ENCODE assay signal across 8 cellular contexts in genomic region chr7:99558306-99559275, GRCh38. TPM values are rescaled to one million over a fixed set of nuclear protein-coding genes. Genes with fewer than 3 reads are reported as not detected.
A peak's percentile ranks its signal among the peaks of the same experiment; 100 is the strongest.
DNase-seq lines count a peak whose midpoint lies in the region; ATAC-seq and TF ChIP-seq lines count a peak whose summit lies in the region.

A gene with protein sequence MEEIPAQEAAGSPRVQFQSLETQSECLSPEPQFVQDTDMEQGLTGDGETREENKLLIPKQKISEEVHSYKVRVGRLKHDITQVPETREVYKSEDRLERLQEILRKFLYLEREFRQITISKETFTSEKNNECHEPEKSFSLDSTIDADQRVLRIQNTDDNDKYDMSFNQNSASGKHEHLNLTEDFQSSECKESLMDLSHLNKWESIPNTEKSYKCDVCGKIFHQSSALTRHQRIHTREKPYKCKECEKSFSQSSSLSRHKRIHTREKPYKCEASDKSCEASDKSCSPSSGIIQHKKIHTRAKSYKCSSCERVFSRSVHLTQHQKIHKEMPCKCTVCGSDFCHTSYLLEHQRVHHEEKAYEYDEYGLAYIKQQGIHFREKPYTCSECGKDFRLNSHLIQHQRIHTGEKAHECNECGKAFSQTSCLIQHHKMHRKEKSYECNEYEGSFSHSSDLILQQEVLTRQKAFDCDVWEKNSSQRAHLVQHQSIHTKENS (plus strand): TSS chr7:99558642. CDS start chr7:99560560, 1,918 bp downstream.

- DNase-seq in AML-193 (lab: John Stamatoyannopoulos, UW) (peak; percentile 61 to 73), NCI-H524 treated with DMSO at 0.1 percent for 48 hours (lab: John Stamatoyannopoulos, UW) (peak; percentile 64), dedifferentiated amniotic fluid mesenchymal stem cell (ENCODE audit: extremely low spot score) (peak; percentile 79), left lobe of liver (ENCODE audit: low spot score) (peak; percentile 87)
- peak; percentile 79 to 83 for DNase-seq in activated CD4-positive, alpha-beta T cell treated with anti-CD3 and anti-CD28 coated beads, Interleukin-2, amount 50 U/mL, for 24 hours (ENCODE audit: low read depth in 1 of 2, low spot score in 1 of 2)
- peak; percentile 78 for DNase-seq in stimulated activated CD4-positive, alpha-beta T cell treated with anti-CD3 and anti-CD28 coated beads, Interleukin-2, amount 100 ng/mL, for 4 hours (ENCODE audit: low read depth)

- peak; percentile 90 for TF ChIP-seq POLR2A in GM19193 (IDR thresholded peaks at IDR 0.05; ENCODE audit: extremely low read depth, insufficient read depth, insufficient read length)

- ATAC-seq in HG03432 (IDR thresholded peaks at IDR 0.05; ENCODE audit: unreplicated experiment) (peak; percentile 80), left lobe of liver (peak; percentile 88)

RNA-seq across cellular contexts. Expression of the gene that starts here (rescaled TPM):
- total RNA-seq in left lobe of liver, result 24.0 TPM

Comparison
In these comparisons a context has a peak if more than half of its experiments do, and no peak if none do; other contexts are left out.
1. Peak in every context shown above with its lines: DNase-seq and ATAC-seq.